Comparison of ENCODE assay signal across 11 cellular contexts in the genomic region with DNA sequence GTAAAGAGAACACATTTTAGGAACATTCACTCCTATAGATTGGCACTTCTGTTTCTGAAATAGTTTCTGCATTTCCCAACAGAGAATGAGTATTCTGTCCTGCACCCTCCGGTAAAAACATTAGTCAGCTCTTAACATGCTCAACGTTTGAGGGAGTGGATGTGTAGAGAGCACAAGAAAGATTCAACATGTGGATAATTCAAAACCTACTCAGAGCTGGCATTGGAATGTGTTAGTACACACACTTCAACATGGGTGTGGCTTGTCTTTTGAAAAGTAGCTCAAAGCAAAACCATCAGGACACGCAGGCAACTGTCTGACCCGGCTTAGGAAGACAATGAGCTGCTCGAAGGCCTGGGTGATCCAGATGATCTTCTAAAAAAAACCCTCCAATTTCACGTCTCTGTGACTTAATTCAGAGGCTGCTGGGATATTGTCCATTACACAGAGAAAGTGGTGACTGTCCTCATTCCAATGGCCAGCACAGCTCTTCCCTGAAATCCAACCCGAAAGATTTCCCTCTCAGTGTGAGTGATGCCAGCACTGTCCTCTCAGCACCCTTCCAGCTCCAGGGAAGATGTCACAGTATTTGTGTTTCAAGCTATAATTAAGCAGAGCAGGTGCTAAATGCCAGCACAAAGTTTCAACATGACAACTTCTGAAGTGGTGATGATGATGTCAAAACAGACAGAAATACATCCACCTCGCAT. TPM values are rescaled to one million over a fixed set of nuclear protein-coding genes. Genes with fewer than 3 reads are reported as not detected.
A peak's percentile ranks its signal among the peaks of the same experiment; 100 is the strongest.
DNase-seq lines count a peak whose midpoint lies in the region; ATAC-seq, FAIRE-seq and TF ChIP-seq lines count a peak whose summit lies in the region.
"Had no signal": no experiment of that assay in that cellular context is flagged by ENCODE, and none has a peak within 500 bp of the region (broad histone marks: within the 10 kb centered on the region; RNA-seq: fewer than 3 reads in every experiment).

No MANE protein-coding gene starts in this region.

- H3K36me3 ChIP-seq in keratinocyte (ENCODE audit: control insufficient read depth in 2 of 2, extremely low read depth in 1 of 2, insufficient read depth in 2 of 2, low read length in 2 of 2) = no peaks in the 10 kb centered on the region

- H4K20me1 ChIP-seq in keratinocyte (ENCODE audit: control insufficient read depth, extremely low read depth, insufficient read depth, low read length) = no peaks in the 10 kb centered on the region

- H3K4me3 ChIP-seq in cardiac fibroblast (replicated peaks in 1 of 2; ENCODE audit: low read depth in 2 of 2, low read length in 2 of 2) (no peak overlapping the region), keratinocyte (ENCODE audit: control insufficient read depth in 2 of 3, extremely low read depth in 1 of 3, insufficient read depth in 2 of 3, low read depth in 1 of 3, low read length in 3 of 3) (peak overlapping the region in 1 of 3 experiments; percentile 5)

- TF ChIP-seq CTCF in cardiac fibroblast (IDR thresholded peaks at IDR 0.05; ENCODE audit: low read depth, low read length) (no peak), keratinocyte (optimal IDR thresholded peaks at IDR 0.05 in 1 of 3, IDR thresholded peaks at IDR 0.05 in 1 of 3, conservative IDR thresholded peaks at IDR 0.05 in 1 of 3; ENCODE audit: extremely low read depth in 1 of 3, insufficient read depth in 2 of 3, low read length in 3 of 3) (no peak)

- peaks cover 12% of the 10 kb centered on the region for H3K4me1 ChIP-seq in keratinocyte (ENCODE audit: control insufficient read depth, extremely low read depth, insufficient read depth, low read length)

- H3K4me2 ChIP-seq in keratinocyte (ENCODE audit: control insufficient read depth, extremely low read depth, insufficient read depth, low read depth, low read length) = peak overlapping the region; percentile 64

- peak overlapping the region; percentile 41 for H3K27ac ChIP-seq in keratinocyte (ENCODE audit: control insufficient read depth, insufficient read depth, low read length)

- ATAC-seq in GM18520 (IDR thresholded peaks at IDR 0.05; ENCODE audit: unreplicated experiment) = no peak

- H3K27me3 ChIP-seq in keratinocyte (ENCODE audit: control insufficient read depth, extremely low read depth, insufficient read depth, low read length) = no peaks in the 10 kb centered on the region

- peak overlapping the region; percentile 25 for H3K9ac ChIP-seq in keratinocyte (ENCODE audit: control insufficient read depth, extremely low read depth, insufficient read depth, low read length)

- H3K9me3 ChIP-seq in keratinocyte (ENCODE audit: control insufficient read depth, low read depth, low read length) = no peaks in the 10 kb centered on the region

- dilution Hi-C loops in keratinocyte (cut with MboI; ENCODE audit: extremely low pct_ligation_motif_present, low sequenced_read_pairs) = no loop called here

- peak; percentile 94 for FAIRE-seq in keratinocyte (lab: Jason Lieb, UNC)
- FAIRE-seq in GM19239 (lab: Jason Lieb, UNC) = no peak

- peak overlapping the region; percentile 66 for H2AFZ ChIP-seq in keratinocyte (ENCODE audit: control insufficient read depth, low read length)

- DNase-seq in A172 (ENCODE audit: low spot score) (peak; percentile 54), HS-5 (ENCODE audit: low read depth) (peak; percentile 77), cardiac fibroblast (ENCODE audit: low read depth in 2 of 2) (peak; percentile 66 to 90), keratinocyte (ENCODE audit: low read depth, low spot score) (peak; percentile 45), GDM1 (lab: John Stamatoyannopoulos, UW) (no peak), GM19239 (ENCODE audit: insufficient read length, low spot score) (no peak), NCI-H524 treated with DMSO at 0.1 percent for 48 hours (lab: John Stamatoyannopoulos, UW) (no peak)
- DNase-seq: H9, Kasumi-1, NCI-H446 had no signal

- H3K79me2 ChIP-seq in keratinocyte (ENCODE audit: control insufficient read depth, insufficient read depth, low read length) = no peaks in the 10 kb centered on the region

- H3K9me1 ChIP-seq in keratinocyte (ENCODE audit: control insufficient read depth, extremely low read depth, insufficient read depth, low read length) = no peaks in the 10 kb centered on the region

RNA-seq across cellular contexts. Expression of a gene that starts 18.1 kb away (rescaled TPM):
- 142 and 156 TPM in 2 replicates for total RNA-seq in A172 (2014; rRNA removed; shearing (Covaris generic))
- polyA plus RNA-seq in keratinocyte = 3.1 to 4.8 TPM (median 3.5 TPM) in 3 replicates
- polyA plus RNA-seq in keratinocyte (2011; ENCODE audit: low read depth) = 0.32 TPM
- 0.96 and 1.0 TPM in 2 replicates for polyA plus RNA-seq in keratinocyte (2011; cell fraction: cytosol; rRNA removed)
- 12.3 and 12.7 TPM in 2 replicates for polyA plus RNA-seq in keratinocyte (2011; cell fraction: nucleus; rRNA removed)
- 0.18 and 2.9 TPM in 2 replicates for polyA plus RNA-seq in keratinocyte (2012; ENCODE audit: low replicate concordance)
- 5.1 to 14.5 TPM (median 11.5 TPM) in 3 replicates for polyA minus RNA-seq in keratinocyte
- 2.3 TPM for polyA minus RNA-seq in keratinocyte (2011; cell fraction: cytosol; rRNA and poly(A)+ RNA removed)
- 19.3 and 37.8 TPM in 2 replicates for polyA minus RNA-seq in keratinocyte (2011; cell fraction: nucleus; rRNA and poly(A)+ RNA removed)

Comparison
In these comparisons a context has a peak if more than half of its experiments do, and no peak if none do; other contexts are left out.
1. DNase-seq: peak in A172 (single experiment), HS-5 (single experiment), cardiac fibroblast (2 of 2) and keratinocyte (single experiment); none in GDM1 (single experiment), GM19239 (single experiment) and NCI-H524 treated with DMSO at 0.1 percent for 48 hours (single experiment).